ENCODE assay signal across 17 cellular contexts in genomic region chr1:88876573-88877335, GRCh38.
"Had no signal": no experiment of that assay in that cellular context is flagged by ENCODE, and none has a peak within 500 bp of the region (broad histone marks: within the 10 kb centered on the region; RNA-seq: fewer than 3 reads in every experiment).

No MANE protein-coding gene starts in this region.

- H3K27me3 ChIP-seq: breast epithelium had no signal

- H3K4me2 ChIP-seq: SK-N-SH had no signal

- H3K36me3 ChIP-seq: breast epithelium had no signal

- H3K9me3 ChIP-seq: breast epithelium, SK-N-SH had no signal

- H3K4me3 ChIP-seq: breast epithelium had no signal

- H3K9ac ChIP-seq: SK-N-SH had no signal

- H3K27ac ChIP-seq: breast epithelium had no signal

- DNase-seq: activated CD4-positive, alpha-beta T cell treated with anti-CD3 and anti-CD28 coated beads for 48 hours; activated CD4-positive, alpha-beta T cell treated with anti-CD3 and anti-CD28 coated beads, Interleukin-2, amount 50 U/mL, for 4 hours; activated CD4-positive, CD25-positive, alpha-beta regulatory T cell treated with anti-CD3 and anti-CD28 coated beads, Interleukin-2, amount 50 U/mL, for 72 hours; activated CD8-positive, alpha-beta memory T cell treated with anti-CD3 and anti-CD28 coated beads, Interleukin-2, amount 50 U/mL, for 48 hours; activated CD8-positive, alpha-beta T cell treated with anti-CD3 and anti-CD28 coated beads, Interleukin-2, amount 10 ng/mL, durations not matched to agents 7 days and 5 days; activated naive CD4-positive, alpha-beta T cell treated with anti-CD3 and anti-CD28 coated beads, Interleukin-2, amount 50 U/mL, for 16 hours; activated naive CD8-positive, alpha-beta T cell treated with anti-CD3 and anti-CD28 coated beads, Interleukin-2, amount 10 ng/mL, durations not matched to agents 7 days and 5 days; activated T-cell treated with anti-CD3 and anti-CD28 coated beads, Interleukin-2, amount 50 U/mL, for 1 hour; aorta; caudate nucleus; NCI-H1092; NCI-H1930; NCI-H526 treated with DMSO at 0.1 percent for 48 hours; NK-92 treated with Interleukin-12 subunit alpha and Interleukin-12 subunit beta, amount 100 ng/mL, for 24 hours; RPMI8226 had no signal
